Comparison of ENCODE assay signal across 20 cellular contexts in genomic region chr17:510223-510917, GRCh38.
DNase-seq lines count a peak whose midpoint lies in the region; ATAC-seq and TF ChIP-seq lines count a peak whose summit lies in the region.
"Had no signal": no experiment of that assay in that cellular context is flagged by ENCODE, and none has a peak within 500 bp of the region (broad histone marks: within the 10 kb centered on the region; RNA-seq: fewer than 3 reads in every experiment).

No MANE protein-coding gene starts in this region.

- peak; percentile 73 for ATAC-seq in Right ventricle myocardium inferior
- ATAC-seq: activated CD4-positive, CD25-positive, alpha-beta regulatory T cell treated with anti-CD3 and anti-CD28 coated beads, Interleukin-2, amount 50 U/mL, for 24 hours; activated CD8-positive, alpha-beta T cell treated with anti-CD3 and anti-CD28 coated beads for 36 hours; body of pancreas had no signal

- H3K27ac Mint-ChIP-seq in glutamatergic neuron (ENCODE audit: unreplicated experiment) (peak overlapping the region; percentile 7), osteocyte (ENCODE audit: unreplicated experiment) (peak overlapping the region; percentile 80)
- H3K27ac Mint-ChIP-seq: activated CD8-positive, alpha-beta T cell treated with anti-CD3 and anti-CD28 coated beads for 36 hours; activated naive CD8-positive, alpha-beta T cell treated with anti-CD3 and anti-CD28 coated beads for 36 hours; CD4-positive, alpha-beta T cell; immature natural killer cell had no signal

- H3K9me3 ChIP-seq in right atrium auricular region: no peaks in the 10 kb centered on the region
- H3K9me3 ChIP-seq: body of pancreas, thoracic aorta had no signal

- TF ChIP-seq CTCF in right atrium auricular region (IDR thresholded peaks at IDR 0.05) (no peak), glutamatergic neuron (IDR thresholded peaks at IDR 0.05; ENCODE audit: partially characterized antibody, unreplicated experiment) (no peak), osteocyte (IDR thresholded peaks at IDR 0.05) (no peak)

- no peaks in the 10 kb centered on the region for H3K27me3 ChIP-seq in right atrium auricular region
- H3K27me3 ChIP-seq: body of pancreas had no signal

- no peaks in the 10 kb centered on the region for H3K36me3 ChIP-seq in right atrium auricular region
- H3K36me3 ChIP-seq: thoracic aorta had no signal

- H3K27ac ChIP-seq in right atrium auricular region: no peak overlapping the region
- H3K27ac ChIP-seq: 22Rv1, body of pancreas, thoracic aorta had no signal

- no peak for DNase-seq in Right ventricle myocardium inferior (ENCODE audit: missing footprints)
- DNase-seq in right atrium auricular region (ENCODE audit: low spot score): no peak
- no peak for DNase-seq in glutamatergic neuron
- DNase-seq in osteocyte (ENCODE audit: extremely low spot score, unreplicated experiment): no peak
- no peak for DNase-seq in NCI-H2171 (lab: John Stamatoyannopoulos, UW)
- DNase-seq in T-helper 2 cell: no peak
- DNase-seq in NCI-H526 (lab: John Stamatoyannopoulos, UW): no peak
- no peak for DNase-seq in NCI-H1436 (lab: John Stamatoyannopoulos, UW)
- DNase-seq: activated CD8-positive, alpha-beta T cell treated with anti-CD3 and anti-CD28 coated beads for 36 hours; activated naive CD8-positive, alpha-beta T cell treated with anti-CD3 and anti-CD28 coated beads for 36 hours; body of pancreas; CD4-positive, alpha-beta T cell; erythroblast; foreskin melanocyte; immature natural killer cell; NCI-H2081; stimulated activated naive CD4-positive, alpha-beta T cell treated with Interleukin-2 at 50 U/mL for 16 hours had no signal

- H3K4me3 ChIP-seq in right atrium auricular region: no peak overlapping the region
- H3K4me3 ChIP-seq: body of pancreas, thoracic aorta had no signal

- H3K27me3 Mint-ChIP-seq in glutamatergic neuron (ENCODE audit: unreplicated experiment) (peaks cover 11% of the 10 kb centered on the region), osteocyte (ENCODE audit: unreplicated experiment) (no peaks in the 10 kb centered on the region)
- H3K27me3 Mint-ChIP-seq: activated CD8-positive, alpha-beta T cell treated with anti-CD3 and anti-CD28 coated beads for 36 hours; activated naive CD8-positive, alpha-beta T cell treated with anti-CD3 and anti-CD28 coated beads for 36 hours; CD4-positive, alpha-beta T cell had no signal

- no peak overlapping the region for H3K4me3 Mint-ChIP-seq in glutamatergic neuron (ENCODE audit: unreplicated experiment)
- H3K4me3 Mint-ChIP-seq in osteocyte (ENCODE audit: unreplicated experiment): no peak overlapping the region
- H3K4me3 Mint-ChIP-seq: activated CD8-positive, alpha-beta T cell treated with anti-CD3 and anti-CD28 coated beads for 36 hours; activated naive CD8-positive, alpha-beta T cell treated with anti-CD3 and anti-CD28 coated beads for 36 hours; CD4-positive, alpha-beta T cell; immature natural killer cell had no signal

- H3K4me1 Mint-ChIP-seq in glutamatergic neuron (ENCODE audit: low read depth, unreplicated experiment): no peaks in the 10 kb centered on the region
- peaks cover 28% of the 10 kb centered on the region for H3K4me1 Mint-ChIP-seq in osteocyte (ENCODE audit: unreplicated experiment)
- H3K4me1 Mint-ChIP-seq: activated naive CD8-positive, alpha-beta T cell treated with anti-CD3 and anti-CD28 coated beads for 36 hours; immature natural killer cell had no signal

- H3K9me3 Mint-ChIP-seq in glutamatergic neuron (ENCODE audit: unreplicated experiment) (peaks cover 14% of the 10 kb centered on the region), osteocyte (ENCODE audit: unreplicated experiment) (peaks cover 5% of the 10 kb centered on the region)
- H3K9me3 Mint-ChIP-seq: immature natural killer cell had no signal

- H3K36me3 Mint-ChIP-seq in glutamatergic neuron (ENCODE audit: unreplicated experiment) (peaks cover 31% of the 10 kb centered on the region), osteocyte (ENCODE audit: unreplicated experiment) (no peaks in the 10 kb centered on the region)
- H3K36me3 Mint-ChIP-seq: activated naive CD8-positive, alpha-beta T cell treated with anti-CD3 and anti-CD28 coated beads for 36 hours; immature natural killer cell had no signal

- H3K4me1 ChIP-seq in right atrium auricular region: peaks cover 0 to 25% of the 10 kb centered on the region in 2 donors
- H3K4me1 ChIP-seq: body of pancreas had no signal

- intact Hi-C loops in Right ventricle myocardium inferior (cut with DNase I): no loop called here
